Comparison of ENCODE assay signal across 8 cellular contexts in genomic region chr12:121893901-121894540, GRCh38. TPM values are rescaled to one million over a fixed set of nuclear protein-coding genes. Genes with fewer than 3 reads are reported as not detected.
A peak's percentile ranks its signal among the peaks of the same experiment; 100 is the strongest.
DNase-seq lines count a peak whose midpoint lies in the region; ATAC-seq and TF ChIP-seq lines count a peak whose summit lies in the region.

No MANE protein-coding gene starts in this region.

- TF ChIP-seq CTCF in fibroblast of villous mesenchyme (IDR thresholded peaks at IDR 0.05; ENCODE audit: insufficient read depth, low read depth, low read length): no peak
- no peak for TF ChIP-seq CTCF in type B pancreatic cell (conservative IDR thresholded peaks at IDR 0.05)

- peaks cover 29% of the 10 kb centered on the region for H3K36me3 Mint-ChIP-seq in T-helper 2 cell treated with Interferon-gamma antibody and Interleukin-4, amounts not matched to agents 5 μg/mL and 100 μg/mL, for 36 hours (ENCODE audit: low read depth)
- H3K36me3 Mint-ChIP-seq in type B pancreatic cell: peaks cover 14% of the 10 kb centered on the region

- H3K27me3 Mint-ChIP-seq in T-helper 2 cell treated with Interferon-gamma antibody and Interleukin-4, amounts not matched to agents 5 μg/mL and 100 μg/mL, for 36 hours (ENCODE audit: low read depth): no peaks in the 10 kb centered on the region
- no peaks in the 10 kb centered on the region for H3K27me3 Mint-ChIP-seq in type B pancreatic cell

- peak; percentile 14 for DNase-seq in activated naive CD4-positive, alpha-beta T cell treated with Interleukin-2 at 50 U/mL for 16 hours
- no peak for DNase-seq in activated naive CD4-positive, alpha-beta T cell (lab: John Stamatoyannopoulos, UW)
- DNase-seq in T-helper 2 cell treated with Interferon-gamma antibody and Interleukin-4, amounts not matched to agents 5 μg/mL and 100 μg/mL, for 36 hours (ENCODE audit: low spot score): peak; percentile 34
- peak; percentile 66 for DNase-seq in fibroblast of villous mesenchyme (ENCODE audit: low read depth)
- no peak for DNase-seq in type B pancreatic cell (ENCODE audit: extremely low spot score, unreplicated experiment)

- peak overlapping the region; percentile 79 for H3K27ac Mint-ChIP-seq in T-helper 2 cell treated with Interferon-gamma antibody and Interleukin-4, amounts not matched to agents 5 μg/mL and 100 μg/mL, for 36 hours
- peak overlapping the region; percentile 86 for H3K27ac Mint-ChIP-seq in type B pancreatic cell

- H3K9me3 Mint-ChIP-seq in T-helper 2 cell treated with Interferon-gamma antibody and Interleukin-4, amounts not matched to agents 5 μg/mL and 100 μg/mL, for 36 hours: no peaks in the 10 kb centered on the region
- H3K9me3 Mint-ChIP-seq in type B pancreatic cell: no peaks in the 10 kb centered on the region

- H3K4me3 Mint-ChIP-seq in T-helper 2 cell treated with Interferon-gamma antibody and Interleukin-4, amounts not matched to agents 5 μg/mL and 100 μg/mL, for 36 hours: peak overlapping the region; percentile 61
- peak overlapping the region; percentile 71 for H3K4me3 Mint-ChIP-seq in type B pancreatic cell

- ATAC-seq in GM21723 (IDR thresholded peaks at IDR 0.05; ENCODE audit: unreplicated experiment) (no peak), HG03095 (IDR thresholded peaks at IDR 0.05; ENCODE audit: unreplicated experiment) (no peak), HG02852 (IDR thresholded peaks at IDR 0.05; ENCODE audit: unreplicated experiment) (no peak)

- no peak overlapping the region for H3K4me3 ChIP-seq in fibroblast of villous mesenchyme (ENCODE audit: low read depth, low read length)

- peaks cover 28% of the 10 kb centered on the region for H3K4me1 Mint-ChIP-seq in T-helper 2 cell treated with Interferon-gamma antibody and Interleukin-4, amounts not matched to agents 5 μg/mL and 100 μg/mL, for 36 hours (ENCODE audit: low read depth)
- peaks cover 28% of the 10 kb centered on the region for H3K4me1 Mint-ChIP-seq in type B pancreatic cell (ENCODE audit: unreplicated experiment)

RNA-seq across cellular contexts. Expression of gene PSMD9, which starts 5.4 kb away (rescaled TPM):
- total RNA-seq in fibroblast of villous mesenchyme (28.9 and 35.1 TPM in 2 replicates), type B pancreatic cell (ENCODE audit: low replicate concordance) (41.8 and 43.0 TPM in 2 replicates)

RNA-seq across cellular contexts. Expression of gene CFAP251, which starts 24.4 kb away (rescaled TPM):
- total RNA-seq in fibroblast of villous mesenchyme (6.8 and 8.2 TPM in 2 replicates), type B pancreatic cell (ENCODE audit: low replicate concordance) (2.6 and 3.3 TPM in 2 replicates)

RNA-seq across cellular contexts. Expression of gene HPD, which starts 35.4 kb away (rescaled TPM):
- not detected in 2 replicates for total RNA-seq in fibroblast of villous mesenchyme
- 0.92 TPM in 1 of 2 replicates, not detected in the other for total RNA-seq in type B pancreatic cell (ENCODE audit: low replicate concordance)

Comparison
In these comparisons a context has a peak if more than half of its experiments do, and no peak if none do; other contexts are left out.
1. DNase-seq: peak in activated naive CD4-positive, alpha-beta T cell treated with Interleukin-2 at 50 U/mL for 16 hours (single experiment), T-helper 2 cell treated with Interferon-gamma antibody and Interleukin-4, amounts not matched to agents 5 μg/mL and 100 μg/mL, for 36 hours (single experiment) and fibroblast of villous mesenchyme (single experiment); none in activated naive CD4-positive, alpha-beta T cell (0 of 4) and type B pancreatic cell (single experiment).